12 cellular contexts compared by ENCODE assay signal in genomic region chr21:46287541-46287940, GRCh38. TPM values are rescaled to one million over a fixed set of nuclear protein-coding genes. Genes with fewer than 3 reads are reported as not detected.
A peak's percentile ranks its signal among the peaks of the same experiment; 100 is the strongest.
DNase-seq lines count a peak whose midpoint lies in the region; ATAC-seq and TF ChIP-seq lines count a peak whose summit lies in the region.
"Had no signal": no experiment of that assay in that cellular context is flagged by ENCODE, and none has a peak within 500 bp of the region (broad histone marks: within the 10 kb centered on the region; RNA-seq: fewer than 3 reads in every experiment).

No MANE protein-coding gene starts in this region.

- in situ Hi-C loops in HAP-1 (cut with MboI; ENCODE audit: low sequenced_read_pairs): no loop called here

- H3K4me1 ChIP-seq in ACC112 (ENCODE audit: control insufficient read depth, insufficient read depth, low read length, unreplicated experiment) (peaks cover 25% of the 10 kb centered on the region), HAP-1 (peaks cover 27% of the 10 kb centered on the region), adipocyte (ENCODE audit: control insufficient read depth, insufficient read depth, low read length) (peaks cover 39% of the 10 kb centered on the region)

- peaks cover 31% of the 10 kb centered on the region for H3K4me1 Mint-ChIP-seq in mesothelial cell of epicardium

- H3K9ac ChIP-seq in adipocyte (ENCODE audit: low read length): peak overlapping the region; percentile 96

- H3K27me3 ChIP-seq in ACC112 (ENCODE audit: insufficient read depth, low read length) (no peaks in the 10 kb centered on the region), HAP-1 (ENCODE audit: low read depth) (no peaks in the 10 kb centered on the region), adipocyte (replicated peaks; ENCODE audit: control insufficient read depth, insufficient read depth, low read length) (no peaks in the 10 kb centered on the region)

- H2AFZ ChIP-seq in ACC112 (ENCODE audit: low read length, unreplicated experiment): no peak overlapping the region

- H3K9me3 ChIP-seq in HAP-1 (peaks cover 14% of the 10 kb centered on the region), adipocyte (ENCODE audit: control insufficient read depth, low read length) (no peaks in the 10 kb centered on the region)

- no peak overlapping the region for H3K27ac Mint-ChIP-seq in mesothelial cell of epicardium

- peak overlapping the region; percentile 89 for H3K4me3 Mint-ChIP-seq in mesothelial cell of epicardium

- H3K27ac ChIP-seq in ACC112 (ENCODE audit: low read depth, low read length): no peak overlapping the region

- H3K4me3 ChIP-seq in ACC112 (ENCODE audit: low read depth, low read length): peak overlapping the region; percentile 84
- H3K4me3 ChIP-seq in HAP-1: peak overlapping the region; percentile 81
- peak overlapping the region; percentile 99 for H3K4me3 ChIP-seq in adipocyte (ENCODE audit: low read length)

- TF ChIP-seq CTCF in mesothelial cell of epicardium (IDR thresholded peaks at IDR 0.05; ENCODE audit: unreplicated experiment): no peak

- DNase-seq in HAP-1 (ENCODE audit: low spot score in 2 of 2) (no peak), adipocyte (ENCODE audit: low read depth) (no peak), mesothelial cell of epicardium (ENCODE audit: low spot score in 2 of 2, unreplicated experiment in 2 of 2) (no peak), HuH-7.5 (ENCODE audit: low spot score) (no peak), hippocampal formation (lab: John Stamatoyannopoulos, UW) (no peak), COR-L47 (lab: John Stamatoyannopoulos, UW) (no peak)
- DNase-seq: activated CD4-positive, alpha-beta memory T cell treated with anti-CD3 and anti-CD28 coated beads for 36 hours; KBM-7; NCI-H226; SHP77 treated with DMSO at 0.1 percent for 48 hours had no signal

- H3K36me3 ChIP-seq in ACC112 (ENCODE audit: insufficient read depth, low read length): peaks cover 21% of the 10 kb centered on the region
- peaks cover 36% of the 10 kb centered on the region for H3K36me3 ChIP-seq in HAP-1 (replicated peaks)
- peaks cover 25% of the 10 kb centered on the region for H3K36me3 ChIP-seq in adipocyte (ENCODE audit: control insufficient read depth, insufficient read depth, low read length, severe bottlenecking)

- no peaks in the 10 kb centered on the region for H3K27me3 Mint-ChIP-seq in mesothelial cell of epicardium (ENCODE audit: low read depth)
- H3K27me3 Mint-ChIP-seq: activated CD4-positive, alpha-beta memory T cell treated with anti-CD3 and anti-CD28 coated beads for 36 hours had no signal

- no peaks in the 10 kb centered on the region for H3K9me3 Mint-ChIP-seq in mesothelial cell of epicardium
- H3K9me3 Mint-ChIP-seq: activated CD4-positive, alpha-beta memory T cell treated with anti-CD3 and anti-CD28 coated beads for 36 hours had no signal

- peaks cover 26% of the 10 kb centered on the region for H3K36me3 Mint-ChIP-seq in mesothelial cell of epicardium

- H3K79me2 ChIP-seq in ACC112 (ENCODE audit: control insufficient read depth, insufficient read depth, low read length, unreplicated experiment): peaks cover 38% of the 10 kb centered on the region

- ATAC-seq in HG03439 (IDR thresholded peaks at IDR 0.05; ENCODE audit: unreplicated experiment): no peak

RNA-seq across cellular contexts. Expression of gene YBEY, which starts 1.4 kb away (rescaled TPM):
- 17.2 to 18.4 TPM (median 17.7 TPM) in 3 replicates for total RNA-seq in mesothelial cell of epicardium

RNA-seq across cellular contexts. Expression of gene MCM3AP, which starts 2.1 kb away (rescaled TPM):
- 138 to 150 TPM (median 139 TPM) in 3 replicates for total RNA-seq in mesothelial cell of epicardium

RNA-seq across cellular contexts. Expression of gene C21orf58, which starts 36.1 kb away (rescaled TPM):
- total RNA-seq in mesothelial cell of epicardium: 20.0 to 20.7 TPM (median 20.7 TPM) in 3 replicates

RNA-seq across cellular contexts. Expression of gene PCNT, which starts 36.4 kb away (rescaled TPM):
- 32.6 to 42.4 TPM (median 41.8 TPM) in 3 replicates for total RNA-seq in mesothelial cell of epicardium

RNA-seq across cellular contexts. Expression of gene LSS, which starts 59.0 kb away (rescaled TPM):
- total RNA-seq in mesothelial cell of epicardium: 78.2 to 85.8 TPM (median 80.6 TPM) in 3 replicates
